ENCODE assay signal across 8 cellular contexts in the genomic region with DNA sequence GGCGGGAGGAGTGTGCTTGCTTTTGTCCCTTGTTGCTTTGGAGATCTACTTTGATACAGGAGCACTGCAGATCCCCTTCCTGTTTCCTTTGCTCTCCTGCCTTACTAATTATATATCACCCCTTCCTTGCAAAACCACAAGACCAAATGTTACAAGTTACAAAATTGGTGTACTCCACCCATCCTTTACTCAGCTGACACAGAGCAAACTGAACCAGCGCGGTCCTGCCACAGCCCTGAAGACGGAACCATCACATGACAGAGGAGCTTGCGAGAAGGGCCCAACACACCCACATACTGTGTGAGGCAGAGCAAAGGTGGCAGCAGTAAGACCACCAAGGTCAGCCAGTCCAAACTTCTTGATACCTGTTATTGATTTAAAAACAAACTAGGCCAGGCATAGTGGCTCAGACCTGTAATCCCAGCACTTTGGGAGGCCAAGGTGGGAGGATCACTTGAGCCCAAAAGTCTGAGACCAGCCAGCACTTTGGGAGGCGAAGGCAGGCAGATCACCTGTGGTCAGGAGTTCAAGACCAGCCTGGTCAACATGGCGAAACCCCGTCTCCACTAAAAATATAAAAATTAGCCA. TPM values are rescaled to one million over a fixed set of nuclear protein-coding genes. Genes with fewer than 3 reads are reported as not detected.
DNase-seq lines count a peak whose midpoint lies in the region; ATAC-seq, FAIRE-seq and TF ChIP-seq lines count a peak whose summit lies in the region.

No MANE protein-coding gene starts in this region.

- CTCF ChIA-PET in activated CD4-positive, alpha-beta memory T cell treated with anti-CD3 and anti-CD28 coated beads for 36 hours (lab: Charles Lee): interaction anchor here (0.7 to 4.4 kb wide), 7 partner anchors 9 to 31 kb away, joined by 3 to 29 read pairs (median 4); no protein-coding TSS in a partner anchor

- no peak for ATAC-seq in HG02571 (IDR thresholded peaks at IDR 0.05; ENCODE audit: unreplicated experiment)

- intact Hi-C loops in activated CD4-positive, alpha-beta memory T cell treated with anti-CD3 and anti-CD28 coated beads for 36 hours (cut with micrococcal nuclease): loop anchor here (1.0 kb wide), 8 partner anchors 10 to 68 kb away; no protein-coding TSS in a partner anchor

- DNase-seq in GM18507 (ENCODE audit: extremely low spot score, insufficient read length, low read depth) (no peak), KBM-7 (peak; percentile 96), endothelial cell (ENCODE audit: low spot score) (no peak), progenitor cell of endocrine pancreas (ENCODE audit: low spot score, unreplicated experiment) (no peak), NCI-H748 treated with DMSO at 0.1 percent for 48 hours (lab: John Stamatoyannopoulos, UW) (no peak), epidermal melanocyte (ENCODE audit: insufficient read length, low spot score) (no peak)
- peak; percentile 89 for DNase-seq in activated CD4-positive, alpha-beta memory T cell treated with anti-CD3 and anti-CD28 coated beads for 36 hours

- H3K36me3 Mint-ChIP-seq in activated CD4-positive, alpha-beta memory T cell treated with anti-CD3 and anti-CD28 coated beads for 36 hours: peaks cover 18% of the 10 kb centered on the region
- H3K36me3 Mint-ChIP-seq in endothelial cell (ENCODE audit: low read depth, unreplicated experiment) (no peaks in the 10 kb centered on the region), progenitor cell of endocrine pancreas (ENCODE audit: insufficient read depth) (no peaks in the 10 kb centered on the region)

- peaks cover 94% of the 10 kb centered on the region for H3K4me1 Mint-ChIP-seq in activated CD4-positive, alpha-beta memory T cell treated with anti-CD3 and anti-CD28 coated beads for 36 hours (ENCODE audit: low read depth)
- H3K4me1 Mint-ChIP-seq in endothelial cell (ENCODE audit: unreplicated experiment): peaks cover 49% of the 10 kb centered on the region
- H3K4me1 Mint-ChIP-seq in progenitor cell of endocrine pancreas (ENCODE audit: low read depth): peaks cover 54% of the 10 kb centered on the region

- H3K27me3 Mint-ChIP-seq in activated CD4-positive, alpha-beta memory T cell treated with anti-CD3 and anti-CD28 coated beads for 36 hours: no peaks in the 10 kb centered on the region
- peaks cover 2% of the 10 kb centered on the region for H3K27me3 Mint-ChIP-seq in endothelial cell (ENCODE audit: unreplicated experiment)
- H3K27me3 Mint-ChIP-seq in progenitor cell of endocrine pancreas: no peaks in the 10 kb centered on the region

- peak overlapping the region; percentile 96 for H3K27ac Mint-ChIP-seq in activated CD4-positive, alpha-beta memory T cell treated with anti-CD3 and anti-CD28 coated beads for 36 hours
- H3K27ac Mint-ChIP-seq in endothelial cell (ENCODE audit: unreplicated experiment) (peak overlapping the region; percentile 73), progenitor cell of endocrine pancreas (peak overlapping the region; percentile 93)

- TF ChIP-seq CTCF in endothelial cell (IDR thresholded peaks at IDR 0.05; ENCODE audit: unreplicated experiment) (no peak), progenitor cell of endocrine pancreas (IDR thresholded peaks at IDR 0.05; ENCODE audit: unreplicated experiment) (no peak)

- peak overlapping the region; percentile 63 for H3K4me3 Mint-ChIP-seq in activated CD4-positive, alpha-beta memory T cell treated with anti-CD3 and anti-CD28 coated beads for 36 hours
- no peak overlapping the region for H3K4me3 Mint-ChIP-seq in endothelial cell (ENCODE audit: unreplicated experiment)
- peak overlapping the region; percentile 22 for H3K4me3 Mint-ChIP-seq in progenitor cell of endocrine pancreas (ENCODE audit: low read depth)

- in situ Hi-C loops in KBM-7 (cut with MboI; ENCODE audit: low pct_unique_long_range_greater_than_20kb, low sequenced_read_pairs): no loop called here

- POLR2A ChIA-PET in activated CD4-positive, alpha-beta memory T cell treated with anti-CD3 and anti-CD28 coated beads for 36 hours (lab: Charles Lee): interaction anchor here (0.7 to 18.1 kb wide), 10 partner anchors 10 to 92 kb away, joined by 3 to 481 read pairs (median 8); a partner anchor contains a TSS

- no peaks in the 10 kb centered on the region for H3K9me3 Mint-ChIP-seq in activated CD4-positive, alpha-beta memory T cell treated with anti-CD3 and anti-CD28 coated beads for 36 hours
- no peaks in the 10 kb centered on the region for H3K9me3 Mint-ChIP-seq in endothelial cell (ENCODE audit: unreplicated experiment)
- H3K9me3 Mint-ChIP-seq in progenitor cell of endocrine pancreas (ENCODE audit: low read depth): no peaks in the 10 kb centered on the region

- FAIRE-seq in GM18507 (lab: Jason Lieb, UNC): peak; percentile 83

RNA-seq across cellular contexts. Expression of a gene that starts 33.2 kb away (rescaled TPM):
- 100 to 1,000 TPM; 184 to 204 TPM for total RNA-seq in activated CD4-positive, alpha-beta memory T cell treated with anti-CD3 and anti-CD28 coated beads for 36 hours
- total RNA-seq in endothelial cell (ENCODE audit: unreplicated experiment): 73.3 TPM
- total RNA-seq in progenitor cell of endocrine pancreas: 30.1 and 33.3 TPM in 2 replicates

Comparison
In these comparisons a context has a peak if more than half of its experiments do, and no peak if none do; other contexts are left out.
1. DNase-seq: peak in KBM-7 (single experiment) and activated CD4-positive, alpha-beta memory T cell treated with anti-CD3 and anti-CD28 coated beads for 36 hours (single experiment); none in GM18507 (single experiment), endothelial cell (single experiment), progenitor cell of endocrine pancreas (single experiment), NCI-H748 treated with DMSO at 0.1 percent for 48 hours (single experiment) and epidermal melanocyte (single experiment).
2. Peak in every context shown above with its lines, with median percentiles within 50 percentile points of each other: H3K27ac Mint-ChIP-seq.